Comparison of ENCODE assay signal across 1 cellular context in the genomic region with DNA sequence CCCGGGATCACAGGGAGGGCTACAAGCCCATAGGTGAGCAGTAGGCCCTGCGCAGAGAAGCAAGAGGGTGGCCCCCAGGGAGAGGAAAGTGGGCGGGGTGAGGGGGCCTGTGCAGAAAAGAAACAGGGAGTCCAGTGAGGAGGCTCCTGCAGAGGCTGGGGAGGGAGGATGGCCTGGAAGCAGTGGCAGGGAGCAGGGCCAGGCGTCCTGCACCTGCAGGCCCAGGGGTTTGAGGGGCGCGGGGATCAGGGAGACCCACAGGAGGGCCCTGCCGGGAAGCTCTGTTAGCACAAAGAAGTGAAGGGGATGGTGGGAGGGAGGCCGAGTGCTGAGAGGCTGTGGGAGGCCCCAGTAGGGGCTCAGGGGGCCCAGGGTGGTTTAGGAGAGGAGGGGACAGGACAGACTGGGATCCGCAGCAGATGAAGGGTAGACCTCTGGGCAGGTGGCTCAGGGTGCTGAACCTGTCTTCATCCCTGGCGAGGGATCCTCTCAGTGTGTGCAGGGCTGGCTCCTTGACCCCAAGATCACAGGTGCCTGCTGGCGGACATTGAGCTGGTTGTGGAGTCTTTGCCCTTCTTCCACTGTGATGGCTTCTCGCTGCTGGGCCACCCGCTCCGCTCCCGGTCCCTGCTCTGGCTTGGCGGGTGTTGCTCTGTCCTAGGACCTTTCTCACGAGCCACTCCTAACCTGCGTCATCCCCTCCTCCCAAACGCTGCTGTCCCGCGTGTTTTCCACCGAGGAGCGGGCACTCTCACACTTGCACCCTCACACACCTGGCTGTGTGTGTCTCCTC.
TF ChIP-seq lines count a peak whose summit lies in the region.

No MANE protein-coding gene starts in this region.

TF ChIP-seq in A549, 52 proteins besides CTCF, POLR2A, EP300 and RAD21:
- no peak for TF ChIP-seq CEBPB (IDR thresholded peaks at IDR 0.05)
- TF ChIP-seq, protein P1, sequence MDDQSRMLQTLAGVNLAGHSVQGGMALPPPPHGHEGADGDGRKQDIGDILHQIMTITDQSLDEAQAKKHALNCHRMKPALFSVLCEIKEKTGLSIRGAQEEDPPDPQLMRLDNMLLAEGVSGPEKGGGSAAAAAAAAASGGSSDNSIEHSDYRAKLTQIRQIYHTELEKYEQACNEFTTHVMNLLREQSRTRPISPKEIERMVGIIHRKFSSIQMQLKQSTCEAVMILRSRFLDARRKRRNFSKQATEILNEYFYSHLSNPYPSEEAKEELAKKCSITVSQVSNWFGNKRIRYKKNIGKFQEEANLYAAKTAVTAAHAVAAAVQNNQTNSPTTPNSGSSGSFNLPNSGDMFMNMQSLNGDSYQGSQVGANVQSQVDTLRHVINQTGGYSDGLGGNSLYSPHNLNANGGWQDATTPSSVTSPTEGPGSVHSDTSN (IDR thresholded peaks at IDR 0.05), result no peak
- TF ChIP-seq SREBF2 (IDR thresholded peaks at IDR 0.05), result no peak
- TF ChIP-seq CHD4 (IDR thresholded peaks at IDR 0.05; ENCODE audit: borderline replicate concordance), result no peak
- TF ChIP-seq HOXB13 (CRISPR knock-in tag; IDR thresholded peaks at IDR 0.05; ENCODE audit: low read depth), result no peak
- no peak for TF ChIP-seq HEYL (CRISPR knock-in tag; IDR thresholded peaks at IDR 0.05)
- TF ChIP-seq RCOR1 (IDR thresholded peaks at IDR 0.05; ENCODE audit: low read depth, low read length), result no peak
- no peak for TF ChIP-seq PHF8 (IDR thresholded peaks at IDR 0.05; ENCODE audit: borderline replicate concordance, low read depth)
- TF ChIP-seq, protein P2, sequence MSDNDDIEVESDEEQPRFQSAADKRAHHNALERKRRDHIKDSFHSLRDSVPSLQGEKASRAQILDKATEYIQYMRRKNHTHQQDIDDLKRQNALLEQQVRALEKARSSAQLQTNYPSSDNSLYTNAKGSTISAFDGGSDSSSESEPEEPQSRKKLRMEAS (IDR thresholded peaks at IDR 0.05), result no peak
- TF ChIP-seq, protein P3, sequence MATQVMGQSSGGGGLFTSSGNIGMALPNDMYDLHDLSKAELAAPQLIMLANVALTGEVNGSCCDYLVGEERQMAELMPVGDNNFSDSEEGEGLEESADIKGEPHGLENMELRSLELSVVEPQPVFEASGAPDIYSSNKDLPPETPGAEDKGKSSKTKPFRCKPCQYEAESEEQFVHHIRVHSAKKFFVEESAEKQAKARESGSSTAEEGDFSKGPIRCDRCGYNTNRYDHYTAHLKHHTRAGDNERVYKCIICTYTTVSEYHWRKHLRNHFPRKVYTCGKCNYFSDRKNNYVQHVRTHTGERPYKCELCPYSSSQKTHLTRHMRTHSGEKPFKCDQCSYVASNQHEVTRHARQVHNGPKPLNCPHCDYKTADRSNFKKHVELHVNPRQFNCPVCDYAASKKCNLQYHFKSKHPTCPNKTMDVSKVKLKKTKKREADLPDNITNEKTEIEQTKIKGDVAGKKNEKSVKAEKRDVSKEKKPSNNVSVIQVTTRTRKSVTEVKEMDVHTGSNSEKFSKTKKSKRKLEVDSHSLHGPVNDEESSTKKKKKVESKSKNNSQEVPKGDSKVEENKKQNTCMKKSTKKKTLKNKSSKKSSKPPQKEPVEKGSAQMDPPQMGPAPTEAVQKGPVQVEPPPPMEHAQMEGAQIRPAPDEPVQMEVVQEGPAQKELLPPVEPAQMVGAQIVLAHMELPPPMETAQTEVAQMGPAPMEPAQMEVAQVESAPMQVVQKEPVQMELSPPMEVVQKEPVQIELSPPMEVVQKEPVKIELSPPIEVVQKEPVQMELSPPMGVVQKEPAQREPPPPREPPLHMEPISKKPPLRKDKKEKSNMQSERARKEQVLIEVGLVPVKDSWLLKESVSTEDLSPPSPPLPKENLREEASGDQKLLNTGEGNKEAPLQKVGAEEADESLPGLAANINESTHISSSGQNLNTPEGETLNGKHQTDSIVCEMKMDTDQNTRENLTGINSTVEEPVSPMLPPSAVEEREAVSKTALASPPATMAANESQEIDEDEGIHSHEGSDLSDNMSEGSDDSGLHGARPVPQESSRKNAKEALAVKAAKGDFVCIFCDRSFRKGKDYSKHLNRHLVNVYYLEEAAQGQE (IDR thresholded peaks at IDR 0.05), result no peak
- TF ChIP-seq TFCP2L1 (CRISPR knock-in tag; IDR thresholded peaks at IDR 0.05), result no peak
- TF ChIP-seq MYC (IDR thresholded peaks at IDR 0.05; ENCODE audit: borderline replicate concordance, low read length), result no peak
- TF ChIP-seq FOSL2 (IDR thresholded peaks at IDR 0.05), result no peak
- no peak for TF ChIP-seq FOSL2 (CRISPR knock-in tag; IDR thresholded peaks at IDR 0.05)
- TF ChIP-seq ESRRA (IDR thresholded peaks at IDR 0.05; ENCODE audit: borderline replicate concordance, low read length), result no peak
- TF ChIP-seq JUN (IDR thresholded peaks at IDR 0.05), result no peak
- TF ChIP-seq NR3C1 (IDR thresholded peaks at IDR 0.05), result no peak
- TF ChIP-seq MAFK (IDR thresholded peaks at IDR 0.05; ENCODE audit: partially characterized antibody), result no peak
